Comparison of ENCODE assay signal across 1 cellular context in genomic region chr12:31728917-31729640, GRCh38.
TF ChIP-seq lines count a peak whose summit lies in the region.

TSS of gene AMN1 (minus strand) at chr12:31729021. CDS start at chr12:31729008, 13 bp downstream.

TF ChIP-seq in K562, 482 proteins besides CTCF, POLR2A, EP300 and RAD21 (continued from another document and continues in another):
- TF ChIP-seq ZBTB11 (CRISPR knock-in tag; IDR thresholded peaks at IDR 0.05), result no peak
- no peak for TF ChIP-seq PTTG1 (tag; IDR thresholded peaks at IDR 0.05; ENCODE audit: low read depth)
- no peak for TF ChIP-seq BRF1 (IDR thresholded peaks at IDR 0.05; ENCODE audit: borderline replicate concordance, extremely low read depth, insufficient read length)
- TF ChIP-seq CBFA2T3 (IDR thresholded peaks at IDR 0.05), result no peak
- TF ChIP-seq NFYB (IDR thresholded peaks at IDR 0.05; ENCODE audit: extremely low read depth, insufficient read length), result no peak
- no peak for TF ChIP-seq FOXJ3 (CRISPR knock-in tag; IDR thresholded peaks at IDR 0.05)
- TF ChIP-seq HES1 (IDR thresholded peaks at IDR 0.05; ENCODE audit: low read depth), result no peak; the same call in 1 of the 2 replicates
- TF ChIP-seq RBM34 (IDR thresholded peaks at IDR 0.05; ENCODE audit: borderline replicate concordance, insufficient read depth, low read length), result no peak
- peak in 1 of 2 experiments; percentile 58; a peak in 1 of 4 replicates for TF ChIP-seq RCOR1 (IDR thresholded peaks at IDR 0.05; ENCODE audit: borderline replicate concordance in 1 of 2, low read depth in 2 of 2, low read length in 2 of 2)
- TF ChIP-seq DIDO1 (tag; IDR thresholded peaks at IDR 0.05; ENCODE audit: low read depth), result no peak
- TF ChIP-seq KDM5B (IDR thresholded peaks at IDR 0.05; ENCODE audit: insufficient replicate concordance, low read depth, low read length), result peak; percentile 87
- TF ChIP-seq ZNF280B (CRISPR knock-in tag; IDR thresholded peaks at IDR 0.05), result no peak
- TF ChIP-seq HNRNPLL (IDR thresholded peaks at IDR 0.05; ENCODE audit: low read depth, low read length, poor library complexity, severe bottlenecking), result peak; percentile 61
- TF ChIP-seq CBFA2T2 (conservative IDR thresholded peaks at IDR 0.05), result no peak
- TF ChIP-seq L3MBTL2 (IDR thresholded peaks at IDR 0.05), result peak; percentile 98
- TF ChIP-seq DLX4 (CRISPR knock-in tag; IDR thresholded peaks at IDR 0.05), result no peak
- no peak; the same call in 1 of the 2 replicates for TF ChIP-seq ZNF175 (CRISPR knock-in tag; IDR thresholded peaks at IDR 0.05; ENCODE audit: low read depth)
- TF ChIP-seq HINFP (tag; conservative IDR thresholded peaks at IDR 0.05; ENCODE audit: low read depth), result no peak
- no peak for TF ChIP-seq ZNF212 (CRISPR knock-in tag; IDR thresholded peaks at IDR 0.05)
- peak; percentile 65; the same call in 1 of the 2 replicates for TF ChIP-seq ESRRA (IDR thresholded peaks at IDR 0.05; ENCODE audit: borderline replicate concordance, low read depth)
- TF ChIP-seq ZBTB43 (CRISPR knock-in tag; IDR thresholded peaks at IDR 0.05), result peak; percentile 66; the same call in 1 of the 2 replicates
- TF ChIP-seq SMARCB1 (IDR thresholded peaks at IDR 0.05; ENCODE audit: insufficient read length, low read depth), result no peak
- TF ChIP-seq MCM5 (IDR thresholded peaks at IDR 0.05; ENCODE audit: low read depth), result no peak
- peak; percentile 58 for TF ChIP-seq JUN (IDR thresholded peaks at IDR 0.05; ENCODE audit: borderline replicate concordance, low read depth, low read length)
- TF ChIP-seq JUN (CRISPR knock-in tag; IDR thresholded peaks at IDR 0.05; ENCODE audit: borderline replicate concordance), result no peak
- no peak for TF ChIP-seq ZNF398 (CRISPR knock-in tag; IDR thresholded peaks at IDR 0.05)
- TF ChIP-seq ZNF140 (CRISPR knock-in tag; IDR thresholded peaks at IDR 0.05), result no peak
- no peak for TF ChIP-seq MLX (CRISPR knock-in tag; conservative IDR thresholded peaks at IDR 0.05)
- TF ChIP-seq MYC (IDR thresholded peaks at IDR 0.05; ENCODE audit: low read depth, low read length), result peak; percentile 64; the same call in 1 of the 2 replicates
- TF ChIP-seq MYC (CRISPR knock-in tag; IDR thresholded peaks at IDR 0.05; ENCODE audit: borderline replicate concordance, low read depth), result peak; percentile 25; the same call in 1 of the 2 replicates
- TF ChIP-seq BACH1 (tag; IDR thresholded peaks at IDR 0.05), result no peak
- no peak for TF ChIP-seq SP2 (IDR thresholded peaks at IDR 0.05; ENCODE audit: extremely low read depth, low read depth, low read length, poor library complexity, severe bottlenecking)
- TF ChIP-seq CBX1 (IDR thresholded peaks at IDR 0.05; ENCODE audit: low read depth), result 0 out of 2 replicates have a peak, but pooled peaks have one; percentile 4
- TF ChIP-seq E2F8 (IDR thresholded peaks at IDR 0.05; ENCODE audit: low read depth, partially characterized antibody), result peak; percentile 86
- 0 out of 2 replicates have a peak, but pooled peaks have one; percentile 20 for TF ChIP-seq KAT7 (CRISPR knock-in tag; IDR thresholded peaks at IDR 0.05; ENCODE audit: borderline replicate concordance)
- TF ChIP-seq ZNF431 (CRISPR knock-in tag; IDR thresholded peaks at IDR 0.05), result no peak
- no peak for TF ChIP-seq E2F5 (CRISPR knock-in tag; IDR thresholded peaks at IDR 0.05)
- TF ChIP-seq ZZZ3 (IDR thresholded peaks at IDR 0.05), result no peak
- 0 out of 2 replicates have a peak, but pooled peaks have one; percentile 23 for TF ChIP-seq DPF2 (IDR thresholded peaks at IDR 0.05)
- TF ChIP-seq SNRNP70 (optimal IDR thresholded peaks at IDR 0.05; ENCODE audit: low read depth, low read length), result no peak
- TF ChIP-seq CEBPG (CRISPR knock-in tag; IDR thresholded peaks at IDR 0.05), result no peak
- no peak for TF ChIP-seq CEBPG (tag; conservative IDR thresholded peaks at IDR 0.05 in 1 of 2, IDR thresholded peaks at IDR 0.05 in 1 of 2)
- no peak for TF ChIP-seq EWSR1 (IDR thresholded peaks at IDR 0.05; ENCODE audit: borderline replicate concordance, low read depth, partially characterized antibody)
- TF ChIP-seq POLR2H (tag; IDR thresholded peaks at IDR 0.05; ENCODE audit: low read depth), result peak; percentile 77
- no peak for TF ChIP-seq ZNF449 (CRISPR knock-in tag; IDR thresholded peaks at IDR 0.05)
- TF ChIP-seq ZNF354B (CRISPR knock-in tag; IDR thresholded peaks at IDR 0.05), result no peak
- no peak for TF ChIP-seq NFE2L1 (tag; IDR thresholded peaks at IDR 0.05; ENCODE audit: borderline replicate concordance, low read depth)
- TF ChIP-seq TEAD2 (tag; IDR thresholded peaks at IDR 0.05), result no peak
- no peak for TF ChIP-seq SMARCA5 (IDR thresholded peaks at IDR 0.05)
- TF ChIP-seq SRSF3 (IDR thresholded peaks at IDR 0.05; ENCODE audit: insufficient read depth, low read length), result no peak
- TF ChIP-seq SAFB (IDR thresholded peaks at IDR 0.05; ENCODE audit: borderline replicate concordance, low read depth, low read length), result no peak
- peak; percentile 100 for TF ChIP-seq NBN (IDR thresholded peaks at IDR 0.05; ENCODE audit: low read depth)
